ENCODE assay signal across 18 cellular contexts in genomic region chr1:41388517-41388916, GRCh38. TPM values are rescaled to one million over a fixed set of nuclear protein-coding genes. Genes with fewer than 3 reads are reported as not detected.
A peak's percentile ranks its signal among the peaks of the same experiment; 100 is the strongest.
DNase-seq lines count a peak whose midpoint lies in the region; TF ChIP-seq lines count a peak whose summit lies in the region.
"Had no signal": no experiment of that assay in that cellular context is flagged by ENCODE, and none has a peak within 500 bp of the region (broad histone marks: within the 10 kb centered on the region; RNA-seq: fewer than 3 reads in every experiment).

No MANE protein-coding gene starts in this region.

- H3K4me2 ChIP-seq in mesenchymal stem cell (ENCODE audit: low read length, poor library complexity, severe bottlenecking), result no peak overlapping the region

- TF ChIP-seq CTCF in VCaP (conservative IDR thresholded peaks at IDR 0.05) (no peak), GM10266 (IDR thresholded peaks at IDR 0.05; ENCODE audit: control insufficient read depth, insufficient read depth, low read depth, missing control alignments) (no peak)

- WGBS in mesenchymal stem cell, result 82% methylated on average over 6 of the region's 6 CpGs

- H2BK120ac ChIP-seq in mesenchymal stem cell (ENCODE audit: low read depth, low read length), result no peak overlapping the region

- DNase-seq in NT2/D1 (ENCODE audit: low read depth, low spot score) (no peak), mesenchymal stem cell (no peak), midbrain (lab: John Stamatoyannopoulos, UW) (no peak), GM10266 (ENCODE audit: extremely low spot score) (no peak), SK-N-DZ (ENCODE audit: low spot score) (no peak)
- DNase-seq: ACHN; CD8-positive, alpha-beta memory T cell; NCI-H1105 treated with DMSO at 0.1 percent for 48 hours; NCI-H1694; NCI-H2081 treated with DMSO at 0.1 percent for 48 hours; NCI-H748 treated with DMSO at 0.1 percent for 48 hours; NK-92 treated with Interleukin-12 subunit alpha and Interleukin-12 subunit beta, amount 100 ng/mL, for 24 hours; RPMI8226 had no signal

- H3K9me3 ChIP-seq in NT2/D1 (ENCODE audit: insufficient read depth, low read length) (no peaks in the 10 kb centered on the region), mesenchymal stem cell (ENCODE audit: control insufficient read depth, low read length) (no peaks in the 10 kb centered on the region), skeletal muscle tissue (ENCODE audit: control insufficient read depth in 3 of 3, low read length in 3 of 3) (no peaks in the 10 kb centered on the region)
- H3K9me3 ChIP-seq: SJCRH30 had no signal

- H2AK5ac ChIP-seq in mesenchymal stem cell (ENCODE audit: low read length, severe bottlenecking), result no peak overlapping the region

- H3K27ac ChIP-seq in VCaP (peak overlapping the region; percentile 82), mesenchymal stem cell (ENCODE audit: low read length, poor library complexity, severe bottlenecking) (no peak overlapping the region), skeletal muscle tissue (ENCODE audit: low read depth, low read length) (no peak overlapping the region)
- H3K27ac ChIP-seq: SJCRH30 had no signal

- H3K36me3 ChIP-seq in NT2/D1 (ENCODE audit: insufficient read depth, insufficient read length, low read length), result no peaks in the 10 kb centered on the region
- H3K36me3 ChIP-seq in mesenchymal stem cell (ENCODE audit: control insufficient read depth in 1 of 2, insufficient read depth in 2 of 2, low read depth in 1 of 2, low read length in 2 of 2), result no peaks in the 10 kb centered on the region
- H3K36me3 ChIP-seq in skeletal muscle tissue (ENCODE audit: control insufficient read depth in 3 of 3, insufficient read depth in 3 of 3, low read length in 3 of 3), result no peaks in the 10 kb centered on the region

- H2BK5ac ChIP-seq in mesenchymal stem cell (ENCODE audit: low read depth, low read length, poor library complexity, severe bottlenecking), result no peak overlapping the region

- H4K91ac ChIP-seq in mesenchymal stem cell (ENCODE audit: low read length), result peak overlapping the region; percentile 19

- H2AFZ ChIP-seq in mesenchymal stem cell (ENCODE audit: low read depth, low read length), result no peak overlapping the region

- H3K9ac ChIP-seq in NT2/D1 (ENCODE audit: insufficient read length, low read depth), result peak overlapping the region; percentile 3
- no peak overlapping the region for H3K9ac ChIP-seq in mesenchymal stem cell (ENCODE audit: low read length)
- H3K9ac ChIP-seq in skeletal muscle tissue (ENCODE audit: low read depth in 1 of 3, low read length in 3 of 3), result peak overlapping the region; percentile 1 to 40 (median 6)

- H3K18ac ChIP-seq in mesenchymal stem cell (ENCODE audit: low read depth in 1 of 2, low read length in 2 of 2), result no peak overlapping the region

- H3K14ac ChIP-seq in mesenchymal stem cell (ENCODE audit: low read length in 2 of 2), result no peak overlapping the region

- H3K23ac ChIP-seq in mesenchymal stem cell (ENCODE audit: low read length in 2 of 2), result no peak overlapping the region

- H3K27me3 ChIP-seq in NT2/D1 (ENCODE audit: insufficient read depth, insufficient read length) (peaks cover 47% of the 10 kb centered on the region), mesenchymal stem cell (ENCODE audit: control insufficient read depth in 1 of 2, insufficient read depth in 1 of 2, low read length in 2 of 2) (peaks cover 83 to 86% of the 10 kb centered on the region in 2 experiments), skeletal muscle tissue (ENCODE audit: control insufficient read depth in 3 of 3, insufficient read depth in 3 of 3, low read length in 3 of 3) (peaks cover 0 to 6% (median 0%) of the 10 kb centered on the region in 3 donors)
- H3K27me3 ChIP-seq: SJCRH30 had no signal

- no peak overlapping the region for H2BK15ac ChIP-seq in mesenchymal stem cell (ENCODE audit: low read depth, poor library complexity, severe bottlenecking)

- H3K4me1 ChIP-seq in NT2/D1 (ENCODE audit: insufficient read depth, insufficient read length) (peaks cover 37% of the 10 kb centered on the region), mesenchymal stem cell (ENCODE audit: control insufficient read depth, insufficient read depth, low read depth, low read length) (peaks cover 9% of the 10 kb centered on the region), skeletal muscle tissue (ENCODE audit: control insufficient read depth in 3 of 3, insufficient read depth in 3 of 3, low read length in 3 of 3) (peaks cover 27 to 40% (median 40%) of the 10 kb centered on the region in 3 donors)

- no peak overlapping the region for H3K4ac ChIP-seq in mesenchymal stem cell (ENCODE audit: low read depth in 1 of 2, low read length in 2 of 2)

- H2BK12ac ChIP-seq in mesenchymal stem cell (ENCODE audit: low read length in 2 of 2), result no peak overlapping the region

- H4K8ac ChIP-seq in mesenchymal stem cell (ENCODE audit: low read length), result no peak overlapping the region

- no peaks in the 10 kb centered on the region for H3K79me1 ChIP-seq in mesenchymal stem cell (replicated peaks; ENCODE audit: low read length, poor library complexity, severe bottlenecking)

- no peak overlapping the region for H3K4me3 ChIP-seq in NT2/D1 (ENCODE audit: insufficient read length, low read depth)
- no peak overlapping the region for H3K4me3 ChIP-seq in mesenchymal stem cell (ENCODE audit: insufficient read depth in 1 of 2, low read depth in 1 of 2, low read length in 2 of 2)
- H3K4me3 ChIP-seq in skeletal muscle tissue (ENCODE audit: low read length in 3 of 3), result no peak overlapping the region
- H3K4me3 ChIP-seq: K562, SJCRH30 had no signal

RNA-seq across cellular contexts. Expression of gene FOXO6, which starts 27.3 kb away (rescaled TPM):
- polyA plus RNA-seq in mesenchymal stem cell (2013, experiment 1 of 2), result 0.59 TPM
- 0.71 TPM for polyA plus RNA-seq in mesenchymal stem cell (2013, experiment 2 of 2)
- total RNA-seq in skeletal muscle tissue, result 2.6 TPM
- polyA plus RNA-seq in SK-N-DZ (2014; cell fraction: cytosol; rRNA removed), result 4.4 and 4.8 TPM in 2 replicates
- 0.61 and 2.0 TPM in 2 replicates for polyA plus RNA-seq in SK-N-DZ (2014; cell fraction: nucleus; rRNA removed)
- total RNA-seq: OCI-LY7 had no signal
- polyA plus RNA-seq: CD8-positive, alpha-beta memory T cell had no signal
